ENCODE assay signal across 1 cellular context in the genomic region with DNA sequence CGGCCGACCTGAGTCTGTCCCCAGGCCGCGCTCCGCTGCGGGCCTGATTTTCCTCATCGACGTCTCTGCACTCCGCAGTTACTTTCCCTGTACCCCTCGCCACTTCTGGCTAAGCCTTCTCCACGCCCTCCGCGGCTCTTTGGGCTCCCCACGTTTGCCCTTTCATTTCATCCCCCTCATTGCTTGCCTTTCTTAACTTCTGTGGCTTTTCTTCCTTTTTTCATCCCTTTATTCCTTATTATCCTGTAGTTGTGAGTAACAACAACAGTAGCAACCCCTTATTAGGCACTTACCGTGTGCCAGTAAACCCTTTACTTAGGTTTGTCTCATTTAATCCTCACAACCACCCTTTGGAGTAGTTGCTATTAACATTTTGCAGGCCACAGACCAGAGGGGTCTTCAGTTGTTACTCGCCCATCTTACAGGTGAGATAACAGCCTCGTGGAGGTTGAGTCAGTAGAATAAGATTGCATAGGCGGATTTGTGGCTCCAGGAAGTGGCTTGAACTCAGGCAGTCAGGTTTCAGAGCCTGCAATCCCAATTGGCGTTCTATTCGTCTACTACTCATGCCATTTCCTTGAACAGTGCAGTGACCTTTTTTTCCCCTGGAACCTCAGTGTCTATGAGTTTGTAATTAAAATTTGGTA.
TF ChIP-seq lines count a peak whose summit lies in the region.

No MANE protein-coding gene starts in this region.

TF ChIP-seq in GM23338, 12 proteins besides CTCF, POLR2A, EP300 and RAD21 (continued from another document):
- TF ChIP-seq, protein P1, sequence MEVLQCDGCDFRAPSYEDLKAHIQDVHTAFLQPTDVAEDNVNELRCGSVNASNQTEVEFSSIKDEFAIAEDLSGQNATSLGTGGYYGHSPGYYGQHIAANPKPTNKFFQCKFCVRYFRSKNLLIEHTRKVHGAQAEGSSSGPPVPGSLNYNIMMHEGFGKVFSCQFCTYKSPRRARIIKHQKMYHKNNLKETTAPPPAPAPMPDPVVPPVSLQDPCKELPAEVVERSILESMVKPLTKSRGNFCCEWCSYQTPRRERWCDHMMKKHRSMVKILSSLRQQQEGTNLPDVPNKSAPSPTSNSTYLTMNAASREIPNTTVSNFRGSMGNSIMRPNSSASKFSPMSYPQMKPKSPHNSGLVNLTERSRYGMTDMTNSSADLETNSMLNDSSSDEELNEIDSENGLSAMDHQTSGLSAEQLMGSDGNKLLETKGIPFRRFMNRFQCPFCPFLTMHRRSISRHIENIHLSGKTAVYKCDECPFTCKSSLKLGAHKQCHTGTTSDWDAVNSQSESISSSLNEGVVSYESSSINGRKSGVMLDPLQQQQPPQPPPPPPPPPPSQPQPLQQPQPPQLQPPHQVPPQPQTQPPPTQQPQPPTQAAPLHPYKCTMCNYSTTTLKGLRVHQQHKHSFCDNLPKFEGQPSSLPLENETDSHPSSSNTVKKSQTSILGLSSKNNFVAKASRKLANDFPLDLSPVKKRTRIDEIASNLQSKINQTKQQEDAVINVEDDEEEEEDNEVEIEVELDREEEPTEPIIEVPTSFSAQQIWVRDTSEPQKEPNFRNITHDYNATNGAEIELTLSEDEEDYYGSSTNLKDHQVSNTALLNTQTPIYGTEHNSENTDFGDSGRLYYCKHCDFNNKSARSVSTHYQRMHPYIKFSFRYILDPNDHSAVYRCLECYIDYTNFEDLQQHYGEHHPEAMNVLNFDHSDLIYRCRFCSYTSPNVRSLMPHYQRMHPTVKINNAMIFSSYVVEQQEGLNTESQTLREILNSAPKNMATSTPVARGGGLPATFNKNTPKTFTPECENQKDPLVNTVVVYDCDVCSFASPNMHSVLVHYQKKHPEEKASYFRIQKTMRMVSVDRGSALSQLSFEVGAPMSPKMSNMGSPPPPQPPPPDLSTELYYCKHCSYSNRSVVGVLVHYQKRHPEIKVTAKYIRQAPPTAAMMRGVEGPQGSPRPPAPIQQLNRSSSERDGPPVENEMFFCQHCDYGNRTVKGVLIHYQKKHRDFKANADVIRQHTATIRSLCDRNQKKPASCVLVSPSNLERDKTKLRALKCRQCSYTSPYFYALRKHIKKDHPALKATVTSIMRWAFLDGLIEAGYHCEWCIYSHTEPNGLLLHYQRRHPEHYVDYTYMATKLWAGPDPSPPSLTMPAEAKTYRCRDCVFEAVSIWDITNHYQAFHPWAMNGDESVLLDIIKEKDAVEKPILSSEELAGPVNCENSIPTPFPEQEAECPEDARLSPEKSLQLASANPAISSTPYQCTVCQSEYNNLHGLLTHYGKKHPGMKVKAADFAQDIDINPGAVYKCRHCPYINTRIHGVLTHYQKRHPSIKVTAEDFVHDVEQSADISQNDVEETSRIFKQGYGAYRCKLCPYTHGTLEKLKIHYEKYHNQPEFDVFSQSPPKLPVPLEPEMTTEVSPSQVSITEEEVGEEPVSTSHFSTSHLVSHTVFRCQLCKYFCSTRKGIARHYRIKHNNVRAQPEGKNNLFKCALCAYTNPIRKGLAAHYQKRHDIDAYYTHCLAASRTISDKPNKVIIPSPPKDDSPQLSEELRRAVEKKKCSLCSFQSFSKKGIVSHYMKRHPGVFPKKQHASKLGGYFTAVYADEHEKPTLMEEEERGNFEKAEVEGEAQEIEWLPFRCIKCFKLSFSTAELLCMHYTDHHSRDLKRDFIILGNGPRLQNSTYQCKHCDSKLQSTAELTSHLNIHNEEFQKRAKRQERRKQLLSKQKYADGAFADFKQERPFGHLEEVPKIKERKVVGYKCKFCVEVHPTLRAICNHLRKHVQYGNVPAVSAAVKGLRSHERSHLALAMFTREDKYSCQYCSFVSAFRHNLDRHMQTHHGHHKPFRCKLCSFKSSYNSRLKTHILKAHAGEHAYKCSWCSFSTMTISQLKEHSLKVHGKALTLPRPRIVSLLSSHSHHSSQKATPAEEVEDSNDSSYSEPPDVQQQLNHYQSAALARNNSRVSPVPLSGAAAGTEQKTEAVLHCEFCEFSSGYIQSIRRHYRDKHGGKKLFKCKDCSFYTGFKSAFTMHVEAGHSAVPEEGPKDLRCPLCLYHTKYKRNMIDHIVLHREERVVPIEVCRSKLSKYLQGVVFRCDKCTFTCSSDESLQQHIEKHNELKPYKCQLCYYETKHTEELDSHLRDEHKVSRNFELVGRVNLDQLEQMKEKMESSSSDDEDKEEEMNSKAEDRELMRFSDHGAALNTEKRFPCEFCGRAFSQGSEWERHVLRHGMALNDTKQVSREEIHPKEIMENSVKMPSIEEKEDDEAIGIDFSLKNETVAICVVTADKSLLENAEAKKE (CRISPR knock-in tag; IDR thresholded peaks at IDR 0.05): no peak
- TF ChIP-seq JUNB (IDR thresholded peaks at IDR 0.05; ENCODE audit: unreplicated experiment): no peak
- TF ChIP-seq ZNF331 (CRISPR knock-in tag; IDR thresholded peaks at IDR 0.05; ENCODE audit: low read depth): no peak
- TF ChIP-seq, protein P2, sequence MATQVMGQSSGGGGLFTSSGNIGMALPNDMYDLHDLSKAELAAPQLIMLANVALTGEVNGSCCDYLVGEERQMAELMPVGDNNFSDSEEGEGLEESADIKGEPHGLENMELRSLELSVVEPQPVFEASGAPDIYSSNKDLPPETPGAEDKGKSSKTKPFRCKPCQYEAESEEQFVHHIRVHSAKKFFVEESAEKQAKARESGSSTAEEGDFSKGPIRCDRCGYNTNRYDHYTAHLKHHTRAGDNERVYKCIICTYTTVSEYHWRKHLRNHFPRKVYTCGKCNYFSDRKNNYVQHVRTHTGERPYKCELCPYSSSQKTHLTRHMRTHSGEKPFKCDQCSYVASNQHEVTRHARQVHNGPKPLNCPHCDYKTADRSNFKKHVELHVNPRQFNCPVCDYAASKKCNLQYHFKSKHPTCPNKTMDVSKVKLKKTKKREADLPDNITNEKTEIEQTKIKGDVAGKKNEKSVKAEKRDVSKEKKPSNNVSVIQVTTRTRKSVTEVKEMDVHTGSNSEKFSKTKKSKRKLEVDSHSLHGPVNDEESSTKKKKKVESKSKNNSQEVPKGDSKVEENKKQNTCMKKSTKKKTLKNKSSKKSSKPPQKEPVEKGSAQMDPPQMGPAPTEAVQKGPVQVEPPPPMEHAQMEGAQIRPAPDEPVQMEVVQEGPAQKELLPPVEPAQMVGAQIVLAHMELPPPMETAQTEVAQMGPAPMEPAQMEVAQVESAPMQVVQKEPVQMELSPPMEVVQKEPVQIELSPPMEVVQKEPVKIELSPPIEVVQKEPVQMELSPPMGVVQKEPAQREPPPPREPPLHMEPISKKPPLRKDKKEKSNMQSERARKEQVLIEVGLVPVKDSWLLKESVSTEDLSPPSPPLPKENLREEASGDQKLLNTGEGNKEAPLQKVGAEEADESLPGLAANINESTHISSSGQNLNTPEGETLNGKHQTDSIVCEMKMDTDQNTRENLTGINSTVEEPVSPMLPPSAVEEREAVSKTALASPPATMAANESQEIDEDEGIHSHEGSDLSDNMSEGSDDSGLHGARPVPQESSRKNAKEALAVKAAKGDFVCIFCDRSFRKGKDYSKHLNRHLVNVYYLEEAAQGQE (IDR thresholded peaks at IDR 0.05; ENCODE audit: unreplicated experiment): no peak
